ENCODE assay signal across 12 cellular contexts in the genomic region with DNA sequence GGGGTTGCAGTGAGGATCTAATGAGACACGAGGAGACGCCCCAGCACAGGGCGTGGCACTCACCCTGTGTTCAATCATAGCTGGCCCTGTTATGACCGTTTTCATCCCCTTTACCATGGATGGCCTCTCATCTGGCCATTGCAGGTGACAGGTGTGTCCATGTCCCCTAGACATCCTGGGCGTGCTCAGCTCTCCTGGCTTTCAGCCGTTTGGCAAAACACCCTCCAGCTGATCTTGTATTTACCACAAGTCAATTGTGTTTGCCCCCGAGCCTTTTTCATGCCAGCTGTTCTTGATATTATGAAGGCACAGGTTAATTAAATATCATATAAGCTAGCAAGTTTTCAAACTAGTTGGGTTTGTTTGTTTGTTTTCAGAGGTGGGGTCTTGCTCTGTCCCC.
DNase-seq lines count a peak whose midpoint lies in the region; ATAC-seq and TF ChIP-seq lines count a peak whose summit lies in the region.
"Had no signal": no experiment of that assay in that cellular context is flagged by ENCODE, and none has a peak within 500 bp of the region (broad histone marks: within the 10 kb centered on the region; RNA-seq: fewer than 3 reads in every experiment).

No MANE protein-coding gene starts in this region.

- H3K4me3 Mint-ChIP-seq in dendritic cell treated with granulocyte-macrophage colony-stimulating factor and Interleukin-4, amounts not matched to agents 40 ng/mL and 50 ng/mL, for 4 days: no peak overlapping the region
- H3K4me3 Mint-ChIP-seq: activated CD4-positive, alpha-beta memory T cell treated with anti-CD3 and anti-CD28 coated beads for 36 hours had no signal

- no peaks in the 10 kb centered on the region for H3K79me2 ChIP-seq in osteoblast (ENCODE audit: insufficient read depth, low read length)

- H3K27ac ChIP-seq in BLaER1 treated with 17β-estradiol and CSF1 and Interleukin-3, amounts not matched to agents 10 nM and 100 nM: peak overlapping the region in 9 of 11 experiments; percentile 33 to 93 (median 84); a peak in 16 of 22 replicates
- H3K27ac ChIP-seq in osteoblast (ENCODE audit: low read depth, low read length): peak overlapping the region; percentile 72
- H3K27ac ChIP-seq: SJSA1 had no signal

- no peaks in the 10 kb centered on the region; a peak in 1 of 22 replicates for H3K36me3 ChIP-seq in BLaER1 treated with 17β-estradiol and CSF1 and Interleukin-3, amounts not matched to agents 10 nM and 100 nM
- H3K36me3 ChIP-seq in osteoblast (ENCODE audit: insufficient read depth, low read length): no peaks in the 10 kb centered on the region
- H3K36me3 ChIP-seq: SJSA1 had no signal

- peak overlapping the region in 6 of 11 experiments; percentile 54 to 79 (median 72); a peak in 10 of 22 replicates for H3K9ac ChIP-seq in BLaER1 treated with 17β-estradiol and CSF1 and Interleukin-3, amounts not matched to agents 10 nM and 100 nM

- DNase-seq in NCI-H146 (lab: John Stamatoyannopoulos, UW) (peak; percentile 36), osteoblast (ENCODE audit: insufficient read length, low spot score, missing footprints) (no peak), DMS53 (lab: John Stamatoyannopoulos, UW) (no peak), ureter (ENCODE audit: low spot score) (no peak), AG08396 (ENCODE audit: low spot score) (no peak)
- DNase-seq: cortex of kidney, NCI-H2081 treated with DMSO at 0.1 percent for 48 hours had no signal

- H3K27me3 Mint-ChIP-seq in dendritic cell treated with granulocyte-macrophage colony-stimulating factor and Interleukin-4, amounts not matched to agents 40 ng/mL and 50 ng/mL, for 4 days: peaks cover 39% of the 10 kb centered on the region

- H3K4me3 ChIP-seq in BLaER1 treated with 17β-estradiol and CSF1 and Interleukin-3, amounts not matched to agents 10 nM and 100 nM: peak overlapping the region in 4 of 10 experiments; percentile 44 to 67 (median 55); a peak in 4 of 20 replicates
- H3K4me3 ChIP-seq in osteoblast (ENCODE audit: insufficient read depth, low read length): no peak overlapping the region
- H3K4me3 ChIP-seq: SJSA1 had no signal

- H2AFZ ChIP-seq in osteoblast (ENCODE audit: low read length): no peak overlapping the region

- peak overlapping the region; percentile 71 for H3K27ac Mint-ChIP-seq in dendritic cell treated with granulocyte-macrophage colony-stimulating factor and Interleukin-4, amounts not matched to agents 40 ng/mL and 50 ng/mL, for 4 days
- H3K27ac Mint-ChIP-seq: activated CD4-positive, alpha-beta memory T cell treated with anti-CD3 and anti-CD28 coated beads for 36 hours had no signal

- intact Hi-C loops in dendritic cell treated with granulocyte-macrophage colony-stimulating factor and Interleukin-4, amounts not matched to agents 40 ng/mL and 50 ng/mL, for 4 days (cut with micrococcal nuclease): loop anchor here (5.0 kb wide), 1 partner anchor 41 kb away; no protein-coding TSS in a partner anchor

- TF ChIP-seq CTCF in osteoblast (IDR thresholded peaks at IDR 0.05; ENCODE audit: extremely low read depth, low read depth, low read length): no peak

- H3K9me3 ChIP-seq in BLaER1 treated with 17β-estradiol and CSF1 and Interleukin-3, amounts not matched to agents 10 nM and 100 nM (replicated peaks in 1 of 11): peaks cover 0 to 8% (median 6%) of the 10 kb centered on the region in 11 experiments; a peak in 8 of 22 replicates
- no peaks in the 10 kb centered on the region for H3K9me3 ChIP-seq in osteoblast (ENCODE audit: low read depth, low read length)
- H3K9me3 ChIP-seq: SJSA1 had no signal

- peaks cover 54 to 75% (median 71%) of the 10 kb centered on the region in 10 experiments for H3K4me1 ChIP-seq in BLaER1 treated with 17β-estradiol and CSF1 and Interleukin-3, amounts not matched to agents 10 nM and 100 nM
- H3K4me1 ChIP-seq in osteoblast (ENCODE audit: insufficient read depth, low read length): peaks cover 55% of the 10 kb centered on the region

- H3K4me2 ChIP-seq in BLaER1 treated with 17β-estradiol and CSF1 and Interleukin-3, amounts not matched to agents 10 nM and 100 nM: peak overlapping the region; percentile 77 to 98 (median 89); a peak in 19 of 22 replicates
- H3K4me2 ChIP-seq in osteoblast (ENCODE audit: insufficient read depth, low read length): peak overlapping the region; percentile 77

- no peaks in the 10 kb centered on the region for H3K9me3 Mint-ChIP-seq in dendritic cell treated with granulocyte-macrophage colony-stimulating factor and Interleukin-4, amounts not matched to agents 40 ng/mL and 50 ng/mL, for 4 days
- H3K9me3 Mint-ChIP-seq: activated CD4-positive, alpha-beta memory T cell treated with anti-CD3 and anti-CD28 coated beads for 36 hours had no signal

- no peaks in the 10 kb centered on the region for H3K36me3 Mint-ChIP-seq in dendritic cell treated with granulocyte-macrophage colony-stimulating factor and Interleukin-4, amounts not matched to agents 40 ng/mL and 50 ng/mL, for 4 days (ENCODE audit: low read depth)
- H3K36me3 Mint-ChIP-seq: activated CD4-positive, alpha-beta memory T cell treated with anti-CD3 and anti-CD28 coated beads for 36 hours had no signal

- peaks cover 0 to 23% (median 10%) of the 10 kb centered on the region in 11 experiments; a peak in 20 of 22 replicates for H3K27me3 ChIP-seq in BLaER1 treated with 17β-estradiol and CSF1 and Interleukin-3, amounts not matched to agents 10 nM and 100 nM
- H3K27me3 ChIP-seq in osteoblast (ENCODE audit: insufficient read depth, low read length): peaks cover 21% of the 10 kb centered on the region

- H3K4me1 Mint-ChIP-seq in dendritic cell treated with granulocyte-macrophage colony-stimulating factor and Interleukin-4, amounts not matched to agents 40 ng/mL and 50 ng/mL, for 4 days (ENCODE audit: low read depth): peaks cover 77% of the 10 kb centered on the region

- H4K20me1 ChIP-seq in BLaER1 treated with 17β-estradiol and CSF1 and Interleukin-3, amounts not matched to agents 10 nM and 100 nM: peaks cover 0 to 16% (median 9%) of the 10 kb centered on the region in 11 experiments; a peak in 15 of 22 replicates
- H4K20me1 ChIP-seq in osteoblast (ENCODE audit: insufficient read depth, low read length): no peaks in the 10 kb centered on the region

- ATAC-seq in GM18909 (IDR thresholded peaks at IDR 0.05; ENCODE audit: poor library complexity, unreplicated experiment): no peak
